ENCODE assay signal across 9 cellular contexts in the genomic region with DNA sequence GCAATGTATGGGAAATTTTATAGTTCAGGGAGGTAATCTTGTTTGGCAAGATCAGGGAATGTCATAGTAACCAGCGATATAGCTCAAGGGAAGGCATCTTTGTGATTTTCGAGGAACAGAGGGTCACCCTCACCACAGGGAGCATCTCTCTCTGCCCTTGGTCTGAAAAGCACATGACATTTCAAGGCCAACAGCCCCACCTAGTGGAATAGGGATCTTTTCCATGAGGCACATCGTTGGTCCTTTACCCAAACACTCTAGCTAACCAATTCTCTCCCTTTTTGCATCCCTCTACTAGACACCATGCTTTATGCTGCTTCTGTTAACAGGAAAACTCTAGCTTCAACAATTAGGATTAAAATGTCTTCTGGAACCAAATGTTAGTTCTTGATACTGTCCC.
DNase-seq lines count a peak whose midpoint lies in the region; ATAC-seq and TF ChIP-seq lines count a peak whose summit lies in the region.
"Had no signal": no experiment of that assay in that cellular context is flagged by ENCODE, and none has a peak within 500 bp of the region (broad histone marks: within the 10 kb centered on the region; RNA-seq: fewer than 3 reads in every experiment).

No MANE protein-coding gene starts in this region.

- H3K4me3 ChIP-seq in GM12875 (ENCODE audit: low read depth, low read length) (no peak overlapping the region), SJCRH30 (no peak overlapping the region)

- no peaks in the 10 kb centered on the region for H3K9me3 ChIP-seq in SJCRH30 (replicated peaks)

- H3K9me3 Mint-ChIP-seq in effector memory CD8-positive, alpha-beta T cell, result peaks cover 2 to 11% of the 10 kb centered on the region in 2 donors
- H3K9me3 Mint-ChIP-seq in activated T-helper 17 cell treated with anti-CD3 and anti-CD28 coated beads, Interleukin-2, amount 50 U/mL, for 72 hours, result peaks cover 12% of the 10 kb centered on the region

- no peaks in the 10 kb centered on the region for H3K4me1 Mint-ChIP-seq in effector memory CD8-positive, alpha-beta T cell (ENCODE audit: low read depth in 2 of 2)
- H3K4me1 Mint-ChIP-seq in activated T-helper 17 cell treated with anti-CD3 and anti-CD28 coated beads, Interleukin-2, amount 50 U/mL, for 72 hours, result no peaks in the 10 kb centered on the region
- H3K4me1 Mint-ChIP-seq: nephron had no signal

- no peaks in the 10 kb centered on the region for H3K36me3 Mint-ChIP-seq in effector memory CD8-positive, alpha-beta T cell (ENCODE audit: insufficient read depth)
- no peaks in the 10 kb centered on the region for H3K36me3 Mint-ChIP-seq in activated T-helper 17 cell treated with anti-CD3 and anti-CD28 coated beads, Interleukin-2, amount 50 U/mL, for 72 hours (ENCODE audit: low read depth)

- peak; percentile 72 for ATAC-seq in HG03175 (IDR thresholded peaks at IDR 0.05; ENCODE audit: unreplicated experiment)
- no peak for ATAC-seq in effector memory CD8-positive, alpha-beta T cell (replicated peaks)
- no peak for ATAC-seq in HG02571 (IDR thresholded peaks at IDR 0.05; ENCODE audit: unreplicated experiment)
- ATAC-seq in activated T-helper 17 cell treated with anti-CD3 and anti-CD28 coated beads, Interleukin-2, amount 50 U/mL, for 72 hours (replicated peaks), result no peak

- H3K27me3 Mint-ChIP-seq in effector memory CD8-positive, alpha-beta T cell, result no peaks in the 10 kb centered on the region
- no peaks in the 10 kb centered on the region for H3K27me3 Mint-ChIP-seq in activated T-helper 17 cell treated with anti-CD3 and anti-CD28 coated beads, Interleukin-2, amount 50 U/mL, for 72 hours

- H3K4me1 ChIP-seq in SJCRH30, result no peaks in the 10 kb centered on the region

- H3K36me3 ChIP-seq in SJCRH30, result no peaks in the 10 kb centered on the region

- H3K4me3 Mint-ChIP-seq in effector memory CD8-positive, alpha-beta T cell, result no peak overlapping the region
- H3K4me3 Mint-ChIP-seq in activated T-helper 17 cell treated with anti-CD3 and anti-CD28 coated beads, Interleukin-2, amount 50 U/mL, for 72 hours, result no peak overlapping the region
- H3K4me3 Mint-ChIP-seq: nephron had no signal

- no peaks in the 10 kb centered on the region for H3K27me3 ChIP-seq in SJCRH30

- peak; percentile 69 for TF ChIP-seq CTCF in C4-2B (conservative IDR thresholded peaks at IDR 0.05)
- peak; percentile 39; the same call in 1 of the 2 replicates for TF ChIP-seq CTCF in GM12875 (IDR thresholded peaks at IDR 0.05; ENCODE audit: borderline replicate concordance, insufficient read depth, low read depth, low read length)

- no peak overlapping the region for H3K27ac ChIP-seq in C4-2B
- no peak overlapping the region for H3K27ac ChIP-seq in SJCRH30

- H3K27ac Mint-ChIP-seq in effector memory CD8-positive, alpha-beta T cell, result no peak overlapping the region
- H3K27ac Mint-ChIP-seq in activated T-helper 17 cell treated with anti-CD3 and anti-CD28 coated beads, Interleukin-2, amount 50 U/mL, for 72 hours, result no peak overlapping the region
- H3K27ac Mint-ChIP-seq: nephron had no signal

- peak; percentile 29 to 71 for DNase-seq in SJCRH30
- DNase-seq in effector memory CD8-positive, alpha-beta T cell, result peak; percentile 25 to 35 (median 28)
- DNase-seq in stimulated activated CD8-positive, alpha-beta memory T cell treated with anti-CD3 and anti-CD28 coated beads, Interleukin-15, amount 100 ng/mL, for 1 hour (ENCODE audit: low read depth), result peak; percentile 6
